8 cellular contexts compared by ENCODE assay signal in genomic region chr6:1554881-1555569, GRCh38. TPM values are rescaled to one million over a fixed set of nuclear protein-coding genes. Genes with fewer than 3 reads are reported as not detected.
DNase-seq lines count a peak whose midpoint lies in the region; ATAC-seq, FAIRE-seq and TF ChIP-seq lines count a peak whose summit lies in the region.

No MANE protein-coding gene starts in this region.

- no peak for ATAC-seq in HG02571 (IDR thresholded peaks at IDR 0.05; ENCODE audit: unreplicated experiment)

- CTCF ChIA-PET in activated CD4-positive, alpha-beta memory T cell treated with anti-CD3 and anti-CD28 coated beads for 36 hours (lab: Charles Lee) = interaction anchor here (0.6 to 4.2 kb wide), 4 partner anchors 19 to 682 kb away, joined by 3 to 81 read pairs (median 4); no protein-coding TSS in a partner anchor

- peaks cover 24% of the 10 kb centered on the region for H3K4me1 Mint-ChIP-seq in activated CD4-positive, alpha-beta memory T cell treated with anti-CD3 and anti-CD28 coated beads for 36 hours (ENCODE audit: low read depth)

- 6 to 20% methylated on average over 31 to 32 of the region's 42 CpGs for WGBS in lower leg skin, 2 donors

- no peaks in the 10 kb centered on the region for H3K9me3 Mint-ChIP-seq in activated CD4-positive, alpha-beta memory T cell treated with anti-CD3 and anti-CD28 coated beads for 36 hours

- POLR2A ChIA-PET in activated CD4-positive, alpha-beta memory T cell treated with anti-CD3 and anti-CD28 coated beads for 36 hours (lab: Charles Lee) = no interaction called here

- H3K27me3 Mint-ChIP-seq in activated CD4-positive, alpha-beta memory T cell treated with anti-CD3 and anti-CD28 coated beads for 36 hours = peaks cover 17% of the 10 kb centered on the region

- peaks cover 0 to 7% of the 10 kb centered on the region in 2 donors for H3K4me1 ChIP-seq in duodenal mucosa (ENCODE audit: control insufficient read depth in 1 of 2, insufficient read depth in 2 of 2, low read length in 2 of 2)

- peak overlapping the region; percentile 60 to 69 for H3K9ac ChIP-seq in duodenal mucosa (ENCODE audit: low read depth in 1 of 2, low read length in 2 of 2)

- no peaks in the 10 kb centered on the region for H3K9me3 ChIP-seq in duodenal mucosa (ENCODE audit: control insufficient read depth in 1 of 2, low read length in 2 of 2)

- H3K4me3 ChIP-seq in LNCaP clone FGC (ENCODE audit: low read depth, low read length) = peak overlapping the region; percentile 83
- H3K4me3 ChIP-seq in duodenal mucosa (ENCODE audit: low read depth in 1 of 2, low read length in 2 of 2) = peak overlapping the region; percentile 76 to 83
- peak overlapping the region; percentile 45 for H3K4me3 ChIP-seq in lower leg skin (ENCODE audit: low read depth, poor library complexity, severe bottlenecking)

- intact Hi-C loops in activated CD4-positive, alpha-beta memory T cell treated with anti-CD3 and anti-CD28 coated beads for 36 hours (cut with micrococcal nuclease) = loop anchor here (1.0 kb wide), 1 partner anchor 31 kb away; no protein-coding TSS in a partner anchor
- intact Hi-C loops in lower leg skin (cut with DNase I; ENCODE audit: low total_unique reads) = loop anchor here (5.0 kb wide), 1 partner anchor 1118 kb away; no protein-coding TSS in a partner anchor

- no peaks in the 10 kb centered on the region for H3K36me3 Mint-ChIP-seq in activated CD4-positive, alpha-beta memory T cell treated with anti-CD3 and anti-CD28 coated beads for 36 hours

- DNase-seq in D721Med (ENCODE audit: insufficient read length, low spot score) = peak; percentile 73
- DNase-seq in LNCaP clone FGC (ENCODE audit: low read depth) = peak; percentile 26
- DNase-seq in activated CD4-positive, alpha-beta memory T cell treated with anti-CD3 and anti-CD28 coated beads for 36 hours = peak; percentile 77
- peak; percentile 43 to 93 for DNase-seq in lower leg skin (ENCODE audit: low spot score in 2 of 2)
- peak; percentile 24 to 63 (median 61) for DNase-seq in stimulated activated CD4-positive, alpha-beta T cell treated with anti-CD3 and anti-CD28 coated beads, TNF-alpha, amount 100 ng/mL, for 4 hours (ENCODE audit: low read depth in 3 of 3)
- DNase-seq in SIG-M5 treated with dmso at 0.1 percent for 504 hours (lab: John Stamatoyannopoulos, UW; ENCODE audit: unreplicated experiment) = no peak

- H3K27ac ChIP-seq in duodenal mucosa (ENCODE audit: low read depth, low read length) = no peak overlapping the region

- H3K4me3 Mint-ChIP-seq in activated CD4-positive, alpha-beta memory T cell treated with anti-CD3 and anti-CD28 coated beads for 36 hours = peak overlapping the region; percentile 81

- TF ChIP-seq CTCF in D721Med (IDR thresholded peaks at IDR 0.05; ENCODE audit: insufficient read depth, missing control alignments) (peak; percentile 49), LNCaP clone FGC (IDR thresholded peaks at IDR 0.05; ENCODE audit: control insufficient read depth, extremely low read depth, insufficient read depth) (peak; percentile 57), lower leg skin (IDR thresholded peaks at IDR 0.05) (no peak)

- FAIRE-seq in D721Med (lab: Jason Lieb, UNC) = no peak

- no peaks in the 10 kb centered on the region for H3K36me3 ChIP-seq in duodenal mucosa (ENCODE audit: control insufficient read depth in 1 of 2, insufficient read depth in 2 of 2, low read length in 2 of 2)

- no peaks in the 10 kb centered on the region for H3K27me3 ChIP-seq in duodenal mucosa (ENCODE audit: control insufficient read depth in 1 of 2, insufficient read depth in 2 of 2, low read length in 2 of 2)

- H3K27ac Mint-ChIP-seq in activated CD4-positive, alpha-beta memory T cell treated with anti-CD3 and anti-CD28 coated beads for 36 hours = peak overlapping the region; percentile 77

- no peak for TF ChIP-seq POLR2A in lower leg skin (IDR thresholded peaks at IDR 0.05)

RNA-seq across cellular contexts. Expression of gene FOXC1, which starts 54.7 kb away (rescaled TPM):
- total RNA-seq in activated CD4-positive, alpha-beta memory T cell treated with anti-CD3 and anti-CD28 coated beads for 36 hours = under 1 TPM; 0.05 to 0.07 TPM
- 10 to 100 TPM in 3 of 4 donors, 1 to 10 TPM in 1; 7.1 to 39.2 (median 27.5) TPM for total RNA-seq in lower leg skin

Comparison
In these comparisons a context has a peak if more than half of its experiments do, and no peak if none do; other contexts are left out.
1. CTCF ChIP-seq: peak in D721Med (single experiment) and LNCaP clone FGC (single experiment); none in lower leg skin (0 of 3).
2. RNA of gene FOXC1, which starts 54.7 kb away (total RNA-seq): 7.1 to 39.2 TPM in lower leg skin; 0.05 to 0.07 TPM in activated CD4-positive, alpha-beta memory T cell treated with anti-CD3 and anti-CD28 coated beads for 36 hours; every median in the first group is over 4 times any median in the second.
3. Peak in every context shown above with its lines, with median percentiles within 50 percentile points of each other: H3K4me3 ChIP-seq.